Comparison of ENCODE assay signal across 24 cellular contexts in the genomic region with DNA sequence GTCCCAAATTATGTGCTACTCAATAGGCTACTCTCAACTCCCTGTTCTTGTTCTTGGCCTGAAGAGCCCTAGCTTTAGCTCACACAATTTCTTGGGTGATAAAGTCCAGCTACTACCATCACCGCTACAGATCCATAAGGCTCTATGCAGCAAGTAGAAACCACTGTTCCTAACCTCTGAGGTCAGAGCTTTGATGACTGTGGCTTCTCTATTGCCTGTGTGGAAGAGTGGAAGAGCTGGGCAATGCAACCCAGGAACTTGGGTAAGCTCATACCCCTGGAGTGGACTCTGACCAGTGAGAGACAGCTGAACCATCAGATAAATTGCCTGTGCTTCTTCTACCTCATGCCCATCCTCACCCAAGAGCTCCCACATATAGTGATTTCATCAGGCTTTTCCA.
"Had no signal": no experiment of that assay in that cellular context is flagged by ENCODE, and none has a peak within 500 bp of the region (broad histone marks: within the 10 kb centered on the region; RNA-seq: fewer than 3 reads in every experiment).

No MANE protein-coding gene starts in this region.

- H3K27me3 ChIP-seq: body of pancreas, dorsolateral prefrontal cortex, foreskin keratinocyte, right atrium auricular region, suprapubic skin had no signal

- H3K36me3 ChIP-seq: right atrium auricular region, suprapubic skin had no signal

- ATAC-seq: activated T-helper 17 cell treated with anti-CD3 and anti-CD28 coated beads, Interleukin-2, amount 50 U/mL, for 72 hours; body of pancreas; left lobe of liver had no signal

- H3K27ac ChIP-seq: body of pancreas, dorsolateral prefrontal cortex, foreskin keratinocyte, right atrium auricular region, suprapubic skin had no signal

- H3K4me1 ChIP-seq: body of pancreas, right atrium auricular region, suprapubic skin had no signal

- DNase-seq: activated B cell treated with CpG ODN at 0.5 μM for 24 hours; activated CD4-positive, alpha-beta memory T cell treated with anti-CD3 and anti-CD28 coated beads, Interleukin-2, amount 10 ng/mL, durations not matched to agents 7 days and 5 days; activated CD4-positive, alpha-beta T cell treated with anti-CD3 and anti-CD28 coated beads for 4 hours; activated naive CD4-positive, alpha-beta T cell treated with Interleukin-2 at 50 U/mL for 16 hours; activated naive CD8-positive, alpha-beta T cell treated with anti-CD3 and anti-CD28 coated beads, Interleukin-2, amount 10 ng/mL, durations not matched to agents 7 days and 5 days; activated T-cell treated with anti-CD3 and anti-CD28 coated beads, Interleukin-2, amount 50 U/mL, for 1 hour; amygdala; body of pancreas; caudate nucleus; dorsolateral prefrontal cortex; foreskin keratinocyte; hypothalamus; islet precursor cell; nephron progenitor cell; occipital lobe; posterior cingulate gyrus; small intestine; stimulated activated CD4-positive, alpha-beta T cell treated with anti-CD3 and anti-CD28 coated beads, Interleukin-15, amount 100 ng/mL, for 24 hours; stimulated activated CD4-positive, alpha-beta T cell treated with anti-CD3 and anti-CD28 coated beads, Interleukin-2, amount 100 ng/mL, for 48 hours had no signal

- H3K9me3 ChIP-seq: body of pancreas, right atrium auricular region, suprapubic skin had no signal

- H3K4me3 ChIP-seq: body of pancreas, dorsolateral prefrontal cortex, lung, right atrium auricular region, suprapubic skin had no signal

- FAIRE-seq: small intestine had no signal
